Comparison of ENCODE assay signal across 8 cellular contexts in genomic region chr22:40436460-40437431, GRCh38.
A peak's percentile ranks its signal among the peaks of the same experiment; 100 is the strongest.
DNase-seq lines count a peak whose midpoint lies in the region; ATAC-seq, FAIRE-seq and TF ChIP-seq lines count a peak whose summit lies in the region.

No MANE protein-coding gene starts in this region.

- H3K9ac ChIP-seq in kidney (ENCODE audit: low read length in 2 of 2) = no peak overlapping the region

- H3K36me3 ChIP-seq in Panc1 (ENCODE audit: control insufficient read depth, insufficient read depth, low read length) = no peaks in the 10 kb centered on the region; the same call in 1 of the 2 replicates
- H3K36me3 ChIP-seq in kidney (ENCODE audit: control insufficient read depth in 1 of 2, insufficient read depth in 2 of 2, low read length in 2 of 2) = no peaks in the 10 kb centered on the region

- H3K4me1 ChIP-seq in Panc1 (ENCODE audit: control insufficient read depth, insufficient read depth, low read length) (peaks cover 22% of the 10 kb centered on the region), kidney (ENCODE audit: control insufficient read depth in 1 of 2, insufficient read depth in 1 of 2, low read depth in 1 of 2, low read length in 2 of 2) (peaks cover 0 to 4% of the 10 kb centered on the region in 2 donors)

- H3K9me3 ChIP-seq in Panc1 (ENCODE audit: control insufficient read depth, insufficient read depth, low read depth, low read length) (no peaks in the 10 kb centered on the region), kidney (ENCODE audit: control insufficient read depth in 1 of 2, low read length in 2 of 2) (no peaks in the 10 kb centered on the region)

- CTCF ChIA-PET in Panc1 (lab: Charles Lee) = interaction anchor here (0.8 to 1.3 kb wide), 8 partner anchors 10 to 446 kb away, joined by 3 to 6 read pairs (median 4); no protein-coding TSS in a partner anchor
- CTCF ChIA-PET in MCF 10A (lab: Yijun Ruan, JAX) = interaction anchor here (0.5 to 12.1 kb wide), 53 partner anchors 9 to 1627 kb away, joined by 3 to 220 read pairs (median 5); partner anchors contain the start of gene MRTFA

- H3K36me3 Mint-ChIP-seq in MCF 10A (ENCODE audit: insufficient read depth, unreplicated experiment) = peaks cover 32% of the 10 kb centered on the region
- H3K36me3 Mint-ChIP-seq in stimulated activated naive B cell treated with anti-CD40 and anti-IgM and Interleukin-4, amounts not matched to agents 10 μg/mL and 1 μg/mL and 100 μg/mL, for 72 hours = peaks cover 18 to 35% of the 10 kb centered on the region in 2 donors

- FAIRE-seq in kidney (lab: Jason Lieb, UNC) = peak; percentile 74

- H3K4me3 Mint-ChIP-seq in MCF 10A (ENCODE audit: unreplicated experiment) = no peak overlapping the region
- peak overlapping the region; percentile 69 to 76 for H3K4me3 Mint-ChIP-seq in stimulated activated naive B cell treated with anti-CD40 and anti-IgM and Interleukin-4, amounts not matched to agents 10 μg/mL and 1 μg/mL and 100 μg/mL, for 72 hours

- TF ChIP-seq CTCF in Panc1 (IDR thresholded peaks at IDR 0.05) = peak; percentile 69
- TF ChIP-seq CTCF in MCF 10A (IDR thresholded peaks at IDR 0.05; ENCODE audit: unreplicated experiment) = peak; percentile 54
- peak; percentile 55 for TF ChIP-seq CTCF in kidney (IDR thresholded peaks at IDR 0.05; ENCODE audit: borderline replicate concordance, extremely low read depth, insufficient read depth)

- DNase-seq in DMS 273 (lab: John Stamatoyannopoulos, UW; ENCODE audit: unreplicated experiment) = peak; percentile 59
- no peak for DNase-seq in DMS 273 treated with DMSO at 0.1 percent for 48 hours (lab: John Stamatoyannopoulos, UW)
- peak; percentile 63 for DNase-seq in HT-29 (ENCODE audit: low spot score)
- DNase-seq in Panc1 (ENCODE audit: low read depth, low spot score) = peak; percentile 36
- peak; percentile 71 for DNase-seq in MCF 10A (ENCODE audit: unreplicated experiment)
- no peak for DNase-seq in kidney
- DNase-seq in stimulated activated naive B cell treated with anti-CD40 and anti-IgM and Interleukin-4, amounts not matched to agents 10 μg/mL and 1 μg/mL and 100 μg/mL, for 72 hours = peak; percentile 80

- H3K27me3 Mint-ChIP-seq in MCF 10A (ENCODE audit: insufficient read depth, unreplicated experiment) = no peaks in the 10 kb centered on the region
- H3K27me3 Mint-ChIP-seq in stimulated activated naive B cell treated with anti-CD40 and anti-IgM and Interleukin-4, amounts not matched to agents 10 μg/mL and 1 μg/mL and 100 μg/mL, for 72 hours = no peaks in the 10 kb centered on the region

- BruUV-seq in Panc1 (replicated peaks; lab: Mats Ljungman, UMichigan) = no TSS peak
- BruUV-seq in MCF 10A (replicated peaks; lab: Mats Ljungman, UMichigan) = no TSS peak

- peaks cover 27% of the 10 kb centered on the region for H3K4me1 Mint-ChIP-seq in MCF 10A (ENCODE audit: insufficient read depth, unreplicated experiment)
- peaks cover 64 to 98% of the 10 kb centered on the region in 2 donors for H3K4me1 Mint-ChIP-seq in stimulated activated naive B cell treated with anti-CD40 and anti-IgM and Interleukin-4, amounts not matched to agents 10 μg/mL and 1 μg/mL and 100 μg/mL, for 72 hours

- peak; percentile 32 for ATAC-seq in GM19468 (IDR thresholded peaks at IDR 0.05; ENCODE audit: extremely low read depth, unreplicated experiment)
- ATAC-seq in Panc1 = peak; percentile 72
- ATAC-seq in stimulated activated naive B cell treated with anti-CD40 and anti-IgM and Interleukin-4, amounts not matched to agents 10 μg/mL and 1 μg/mL and 100 μg/mL, for 72 hours (replicated peaks) = peak; percentile 87 to 90

- H3K27ac ChIP-seq in Panc1 (ENCODE audit: low read length) (peak overlapping the region; percentile 71), kidney (ENCODE audit: low read depth in 2 of 2, low read length in 2 of 2) (no peak overlapping the region)

- intact Hi-C loops in Panc1 (cut with micrococcal nuclease; ENCODE audit: unreplicated experiment) (loop anchor here (5.0 kb wide), 1 partner anchor 211 kb away; no protein-coding TSS in a partner anchor), MCF 10A (cut with micrococcal nuclease) (loop anchor here (1.0 to 10.0 kb wide), 4 partner anchors 51 to 318 kb away; no protein-coding TSS in a partner anchor), kidney (cut with DNase I) (loop anchor here (5.0 kb wide), 1 partner anchor 211 kb away; no protein-coding TSS in a partner anchor)

- no peaks in the 10 kb centered on the region for H3K27me3 ChIP-seq in Panc1 (ENCODE audit: control insufficient read depth, insufficient read depth, low read length)

- in situ Hi-C loops in Panc1 (cut with HindIII; ENCODE audit: low pct_unique_long_range_greater_than_20kb, low sequenced_read_pairs) = no loop called here

- no peaks in the 10 kb centered on the region for H3K9me3 Mint-ChIP-seq in MCF 10A (ENCODE audit: unreplicated experiment)
- no peaks in the 10 kb centered on the region for H3K9me3 Mint-ChIP-seq in stimulated activated naive B cell treated with anti-CD40 and anti-IgM and Interleukin-4, amounts not matched to agents 10 μg/mL and 1 μg/mL and 100 μg/mL, for 72 hours

- peak overlapping the region; percentile 19 for H3K27ac Mint-ChIP-seq in MCF 10A (ENCODE audit: low read depth, unreplicated experiment)
- peak overlapping the region; percentile 95 for H3K27ac Mint-ChIP-seq in stimulated activated naive B cell treated with anti-CD40 and anti-IgM and Interleukin-4, amounts not matched to agents 10 μg/mL and 1 μg/mL and 100 μg/mL, for 72 hours

- POLR2A ChIA-PET in Panc1 (lab: Charles Lee) (no interaction called here), MCF 10A (lab: Yijun Ruan, JAX) (interaction anchor here (0.6 to 5.8 kb wide), 25 partner anchors 8 to 322 kb away, joined by 3 to 48 read pairs (median 4); partner anchors contain the start of gene MRTFA)

- H3K4me3 ChIP-seq in Panc1 (ENCODE audit: low read depth in 2 of 2, low read length in 2 of 2) = no peak overlapping the region
- no peak overlapping the region for H3K4me3 ChIP-seq in kidney (ENCODE audit: low read length in 2 of 2)

Comparison
In these comparisons a context has a peak if more than half of its experiments do, and no peak if none do; other contexts are left out.
1. DNase-seq: peak in DMS 273 (single experiment), HT-29 (single experiment), Panc1 (single experiment), MCF 10A (single experiment) and stimulated activated naive B cell treated with anti-CD40 and anti-IgM and Interleukin-4, amounts not matched to agents 10 μg/mL and 1 μg/mL and 100 μg/mL, for 72 hours (single experiment); none in DMS 273 treated with DMSO at 0.1 percent for 48 hours (single experiment) and kidney (single experiment).
2. ATAC-seq: peak in every context shown above with its lines; median percentile 88 in stimulated activated naive B cell treated with anti-CD40 and anti-IgM and Interleukin-4, amounts not matched to agents 10 μg/mL and 1 μg/mL and 100 μg/mL, for 72 hours; 72 in Panc1; 32 in GM19468.
3. Peak in every context shown above with its lines, with median percentiles within 50 percentile points of each other: CTCF ChIP-seq.